In genomic region chr3:160885791-160886286, GRCh38 we compare ENCODE assay signal across 8 cellular contexts.
DNase-seq lines count a peak whose midpoint lies in the region; ATAC-seq and TF ChIP-seq lines count a peak whose summit lies in the region.

No MANE protein-coding gene starts in this region.

- peaks cover 2% of the 10 kb centered on the region for H3K36me3 Mint-ChIP-seq in CD8-positive, alpha-beta T cell

- H3K9me3 Mint-ChIP-seq in CD8-positive, alpha-beta T cell: peaks cover 21% of the 10 kb centered on the region

- no peak overlapping the region for H3K27ac Mint-ChIP-seq in CD8-positive, alpha-beta T cell

- CTCF ChIA-PET in CD8-positive, alpha-beta T cell (lab: Charles Lee): no interaction called here

- no peaks in the 10 kb centered on the region for H3K27me3 ChIP-seq in heart left ventricle
- H3K27me3 ChIP-seq in CD8-positive, alpha-beta T cell (ENCODE audit: insufficient read depth, low read length): no peaks in the 10 kb centered on the region

- 43 to 58% (median 53%) methylated on average over 4 to 5 of the region's 5 CpGs for WGBS in heart left ventricle, 4 donors

- peak; percentile 3 for DNase-seq in activated CD4-positive, alpha-beta T cell treated with anti-CD3 and anti-CD28 coated beads for 48 hours
- no peak for DNase-seq in activated CD4-positive, alpha-beta T cell treated with anti-CD3 and anti-CD28 coated beads, Interleukin-2, amount 50 U/mL, for 1 hour
- DNase-seq in OCI-M1 (lab: John Stamatoyannopoulos, UW) (peak; percentile 77), heart left ventricle (peak; percentile 79 to 93 (median 84)), SW480 (ENCODE audit: low spot score) (no peak)
- peak; percentile 8 for DNase-seq in stimulated activated naive CD8-positive, alpha-beta T cell treated with anti-CD3 and anti-CD28 coated beads, Interleukin-15, Interleukin-2, amounts not matched to agents 100 U/mL and 50 U/mL, for 24 hours
- DNase-seq in CD8-positive, alpha-beta T cell: no peak

- intact Hi-C loops in heart left ventricle (cut with DNase I): loop anchor here in 1 of 10 donors (5.0 kb wide), 1 partner anchor 49 kb away; no protein-coding TSS in a partner anchor
- intact Hi-C loops in CD8-positive, alpha-beta T cell (cut with DNase I, micrococcal nuclease): no loop called here

- peaks cover 2% of the 10 kb centered on the region for H3K27me3 Mint-ChIP-seq in CD8-positive, alpha-beta T cell (ENCODE audit: low read depth)

- H3K36me3 ChIP-seq in heart left ventricle: no peaks in the 10 kb centered on the region
- H3K36me3 ChIP-seq in CD8-positive, alpha-beta T cell (ENCODE audit: insufficient read depth, low read length): no peaks in the 10 kb centered on the region

- no peaks in the 10 kb centered on the region for H3K4me1 Mint-ChIP-seq in CD8-positive, alpha-beta T cell (ENCODE audit: low read depth)

- H3K27ac ChIP-seq in heart left ventricle: peak overlapping the region in 2 of 12 donors; percentile 35 to 48
- H3K27ac ChIP-seq in CD8-positive, alpha-beta T cell (ENCODE audit: low read depth, low read length): no peak overlapping the region

- H3K4me3 ChIP-seq in heart left ventricle: no peak overlapping the region
- no peak overlapping the region for H3K4me3 ChIP-seq in CD8-positive, alpha-beta T cell (ENCODE audit: low read depth, low read length)

- H3K9me3 ChIP-seq in heart left ventricle: peaks cover 0 to 8% (median 0%) of the 10 kb centered on the region in 12 donors
- H3K9me3 ChIP-seq in CD8-positive, alpha-beta T cell (ENCODE audit: low read length): no peaks in the 10 kb centered on the region

- ATAC-seq in HG03159 (IDR thresholded peaks at IDR 0.05; ENCODE audit: unreplicated experiment) (peak; percentile 41), heart left ventricle (peak; percentile 65 to 96 (median 91))
- no peak for ATAC-seq in stimulated activated naive CD8-positive, alpha-beta T cell treated with anti-CD3 and anti-CD28 coated beads, Interleukin-15, Interleukin-2, amounts not matched to agents 100 U/mL and 50 U/mL, for 24 hours
- ATAC-seq in CD8-positive, alpha-beta T cell: no peak

- no peak for TF ChIP-seq POLR2A in heart left ventricle (IDR thresholded peaks at IDR 0.05)

- TF ChIP-seq CTCF in heart left ventricle (IDR thresholded peaks at IDR 0.05): peak in 1 of 12 donors; percentile 12
- no peak for TF ChIP-seq CTCF in CD8-positive, alpha-beta T cell (IDR thresholded peaks at IDR 0.05)

- no peak overlapping the region for H3K4me3 Mint-ChIP-seq in CD8-positive, alpha-beta T cell

- peaks cover 0 to 21% (median 3%) of the 10 kb centered on the region in 12 donors for H3K4me1 ChIP-seq in heart left ventricle
- H3K4me1 ChIP-seq in CD8-positive, alpha-beta T cell (ENCODE audit: insufficient read depth, low read length): no peaks in the 10 kb centered on the region

- POLR2A ChIA-PET in CD8-positive, alpha-beta T cell (lab: Charles Lee): no interaction called here

Comparison
In these comparisons a context has a peak if more than half of its experiments do, and no peak if none do; other contexts are left out.
1. DNase-seq: peak in activated CD4-positive, alpha-beta T cell treated with anti-CD3 and anti-CD28 coated beads for 48 hours (single experiment), OCI-M1 (single experiment), heart left ventricle (5 of 5) and stimulated activated naive CD8-positive, alpha-beta T cell treated with anti-CD3 and anti-CD28 coated beads, Interleukin-15, Interleukin-2, amounts not matched to agents 100 U/mL and 50 U/mL, for 24 hours (single experiment); none in activated CD4-positive, alpha-beta T cell treated with anti-CD3 and anti-CD28 coated beads, Interleukin-2, amount 50 U/mL, for 1 hour (single experiment), SW480 (single experiment) and CD8-positive, alpha-beta T cell (0 of 7).
2. ATAC-seq: peak in HG03159 (single experiment) and heart left ventricle (4 of 4); none in stimulated activated naive CD8-positive, alpha-beta T cell treated with anti-CD3 and anti-CD28 coated beads, Interleukin-15, Interleukin-2, amounts not matched to agents 100 U/mL and 50 U/mL, for 24 hours (single experiment) and CD8-positive, alpha-beta T cell (single experiment).